Comparison of ENCODE assay signal across 7 cellular contexts in genomic region chr16:15646557-15647342, GRCh38. TPM values are rescaled to one million over a fixed set of nuclear protein-coding genes. Genes with fewer than 3 reads are reported as not detected.
DNase-seq lines count a peak whose midpoint lies in the region; ATAC-seq, FAIRE-seq and TF ChIP-seq lines count a peak whose summit lies in the region.
"Not testable (repeated sequence)": the region's sequence is repeated elsewhere in the genome, so short reads cannot be mapped to it uniquely, and the experiment has no call there.

No MANE protein-coding gene starts in this region.

- not testable (repeated sequence) for FAIRE-seq in bronchial epithelial cell (lab: Jason Lieb, UNC); HepG2 (lab: Jason Lieb, UNC)

- not testable (repeated sequence) for H3K4me2 ChIP-seq in HepG2 (ENCODE audit: low read depth, low read length); neuronal stem cell (ENCODE audit: insufficient read depth, low read length, poor library complexity, severe bottlenecking)

- TF ChIP-seq RAD21 in HepG2 (CRISPR knock-in tag; IDR thresholded peaks at IDR 0.05) = not testable (repeated sequence)

- CTCF ChIA-PET in Panc1 (lab: Charles Lee); activated CD4-positive, alpha-beta T cell treated with anti-CD3 and anti-CD28 coated beads, Interleukin-2, amount 10 ng/mL, durations not matched to agents 7 days and 5 days (lab: Charles Lee); HepG2 (lab: Yijun Ruan, JAX; ENCODE audit: low intra/inter-chr PET ratio, low total read pairs): not testable (repeated sequence)

- not testable (repeated sequence) for H3K27me3 ChIP-seq in Panc1 (ENCODE audit: control insufficient read depth, insufficient read depth, low read length); bronchial epithelial cell (ENCODE audit: control insufficient read depth, insufficient read depth, low read length); HepG2 (ENCODE audit: control insufficient read depth in 1 of 2, insufficient read depth in 2 of 2, low read length in 2 of 2); neuronal stem cell (ENCODE audit: control insufficient read depth in 3 of 3, insufficient read depth in 3 of 3, low read depth in 1 of 3, low read length in 3 of 3)

- not testable (repeated sequence) for H3K4ac ChIP-seq in neuronal stem cell (ENCODE audit: low read length)

- H2AFZ ChIP-seq in HepG2 (ENCODE audit: low read length) = not testable (repeated sequence)
- H2AFZ ChIP-seq in neuronal stem cell (ENCODE audit: low read length) = peak overlapping the region; percentile 37

- intact Hi-C loops in Panc1 (cut with micrococcal nuclease; ENCODE audit: unreplicated experiment); HepG2 (cut with micrococcal nuclease; ENCODE audit: unreplicated experiment): not testable (repeated sequence)

- H3K27me3 Mint-ChIP-seq in IgD-negative memory B cell; activated CD4-positive, alpha-beta T cell treated with anti-CD3 and anti-CD28 coated beads, Interleukin-2, amount 10 ng/mL, durations not matched to agents 7 days and 5 days: not testable (repeated sequence)

- H2AK5ac ChIP-seq in neuronal stem cell (ENCODE audit: low read depth, low read length) = not testable (repeated sequence)

- H3K36me3 Mint-ChIP-seq in IgD-negative memory B cell = not testable (repeated sequence)
- H3K36me3 Mint-ChIP-seq in activated CD4-positive, alpha-beta T cell treated with anti-CD3 and anti-CD28 coated beads, Interleukin-2, amount 10 ng/mL, durations not matched to agents 7 days and 5 days (ENCODE audit: low read depth) = peaks cover 10% of the 10 kb centered on the region

- H4K8ac ChIP-seq in neuronal stem cell (ENCODE audit: low read depth, low read length) = not testable (repeated sequence)

- H3K4me3 Mint-ChIP-seq in IgD-negative memory B cell = peak overlapping the region in 1 of 4 donors; percentile 69
- H3K4me3 Mint-ChIP-seq in activated CD4-positive, alpha-beta T cell treated with anti-CD3 and anti-CD28 coated beads, Interleukin-2, amount 10 ng/mL, durations not matched to agents 7 days and 5 days = not testable (repeated sequence)

- H2BK15ac ChIP-seq in neuronal stem cell (ENCODE audit: low read length) = not testable (repeated sequence)

- not testable (repeated sequence) for ATAC-seq in Panc1, HepG2

- WGBS in HepG2 (ENCODE audit: low lambda C conversion rate) = 66% methylated on average over 13 of the region's 13 CpGs
- no CpG with 5 or more reads among the region's 13 CpGs for WGBS in neuronal stem cell (ENCODE audit: extremely low coverage in 2 of 2, insufficient read length in 2 of 2, insufficient replicate concordance in 1 of 2), 2 donors

- H3K79me1 ChIP-seq in neuronal stem cell (ENCODE audit: low read depth, low read length) = not testable (repeated sequence)

- not testable (repeated sequence) for H2BK120ac ChIP-seq in neuronal stem cell (ENCODE audit: low read depth, low read length)

- POLR2A ChIA-PET in Panc1 (lab: Charles Lee); activated CD4-positive, alpha-beta T cell treated with anti-CD3 and anti-CD28 coated beads, Interleukin-2, amount 10 ng/mL, durations not matched to agents 7 days and 5 days (lab: Charles Lee): not testable (repeated sequence)
- POLR2A ChIA-PET in HepG2 (lab: Yijun Ruan, JAX) = interaction anchor here (5.7 kb wide), 1 partner anchor 71 kb away, joined by 94 read pairs; no protein-coding TSS in a partner anchor

- H3K79me2 ChIP-seq in HepG2 (ENCODE audit: insufficient read depth, low read length) = peaks cover 22% of the 10 kb centered on the region

- not testable (repeated sequence) for TF ChIP-seq CTCF in Panc1 (IDR thresholded peaks at IDR 0.05); bronchial epithelial cell (IDR thresholded peaks at IDR 0.05; ENCODE audit: insufficient read depth, low read length, severe bottlenecking); HepG2 (CRISPR knock-in tag; IDR thresholded peaks at IDR 0.05)

- H3K18ac ChIP-seq in neuronal stem cell (ENCODE audit: low read length) = not testable (repeated sequence)

- not testable (repeated sequence) for BruUV-seq in Panc1 (replicated peaks; lab: Mats Ljungman, UMichigan); HepG2 (replicated peaks; lab: Mats Ljungman, UMichigan)

- H3K9me3 Mint-ChIP-seq in IgD-negative memory B cell; activated CD4-positive, alpha-beta T cell treated with anti-CD3 and anti-CD28 coated beads, Interleukin-2, amount 10 ng/mL, durations not matched to agents 7 days and 5 days: not testable (repeated sequence)

- H3K4me1 ChIP-seq in Panc1 (ENCODE audit: control insufficient read depth, insufficient read depth, low read length) = peaks cover 40% of the 10 kb centered on the region
- H3K4me1 ChIP-seq in HepG2 (ENCODE audit: insufficient read depth, low read length) = peaks cover 47% of the 10 kb centered on the region
- peaks cover 7 to 12% of the 10 kb centered on the region in 2 donors for H3K4me1 ChIP-seq in neuronal stem cell (ENCODE audit: control insufficient read depth in 2 of 2, insufficient read depth in 1 of 2, low read depth in 1 of 2, low read length in 2 of 2)

- H4K91ac ChIP-seq in neuronal stem cell (ENCODE audit: low read depth, low read length, poor library complexity) = not testable (repeated sequence)

- not testable (repeated sequence) for H3K4me3 ChIP-seq in Panc1 (ENCODE audit: low read depth in 2 of 2, low read length in 2 of 2); bronchial epithelial cell (ENCODE audit: low read depth, low read length); HepG2 (replicated peaks in 1 of 3; ENCODE audit: insufficient read depth in 1 of 3, low read depth in 2 of 3, low read length in 3 of 3); neuronal stem cell (ENCODE audit: low read length in 2 of 2)

- in situ Hi-C loops in Panc1 (cut with HindIII; ENCODE audit: low pct_unique_long_range_greater_than_20kb, low sequenced_read_pairs); HepG2 (cut with HindIII; ENCODE audit: extremely low pct_ligation_motif_present, low pct_unique_long_range_greater_than_20kb): not testable (repeated sequence)

- not testable (repeated sequence) for TF ChIP-seq POLR2A in HepG2 (IDR thresholded peaks at IDR 0.05; ENCODE audit: insufficient read depth in 1 of 2, low read depth in 2 of 2, low read length in 2 of 2)

- DNase-seq in EH (ENCODE audit: low read depth) (peak; percentile 32), bronchial epithelial cell (ENCODE audit: low read depth) (peak; percentile 40)
- not testable (repeated sequence) for DNase-seq in Panc1 (ENCODE audit: low read depth, low spot score); activated CD4-positive, alpha-beta T cell treated with anti-CD3 and anti-CD28 coated beads, Interleukin-2, amount 10 ng/mL, durations not matched to agents 7 days and 5 days; HepG2 (ENCODE audit: low spot score); neuronal stem cell (ENCODE audit: low spot score)

- peak overlapping the region in 2 of 3 donors; percentile 45 to 68 for H3K27ac Mint-ChIP-seq in IgD-negative memory B cell
- H3K27ac Mint-ChIP-seq in activated CD4-positive, alpha-beta T cell treated with anti-CD3 and anti-CD28 coated beads, Interleukin-2, amount 10 ng/mL, durations not matched to agents 7 days and 5 days = peak overlapping the region; percentile 19

- H3K27ac ChIP-seq in Panc1 (ENCODE audit: low read length) = peak overlapping the region; percentile 44; the same call in 1 of the 2 replicates
- H3K27ac ChIP-seq in HepG2 (ENCODE audit: extremely low read length, insufficient read depth, low read length); neuronal stem cell (replicated peaks; ENCODE audit: low read length): not testable (repeated sequence)

- peaks cover 13 to 27% (median 21%) of the 10 kb centered on the region in 3 donors for H3K4me1 Mint-ChIP-seq in IgD-negative memory B cell
- H3K4me1 Mint-ChIP-seq in activated CD4-positive, alpha-beta T cell treated with anti-CD3 and anti-CD28 coated beads, Interleukin-2, amount 10 ng/mL, durations not matched to agents 7 days and 5 days = peaks cover 31% of the 10 kb centered on the region

- not testable (repeated sequence) for H3K14ac ChIP-seq in neuronal stem cell (ENCODE audit: low read length)

- not testable (repeated sequence) for H4K20me1 ChIP-seq in HepG2 (ENCODE audit: insufficient read depth, low read length)

- not testable (repeated sequence) for H2BK12ac ChIP-seq in neuronal stem cell (ENCODE audit: low read length)

- H3K9ac ChIP-seq in HepG2 (ENCODE audit: insufficient read depth, low read depth, low read length); neuronal stem cell (ENCODE audit: low read depth, low read length, poor library complexity): not testable (repeated sequence)

- not testable (repeated sequence) for TF ChIP-seq EP300 in HepG2 (IDR thresholded peaks at IDR 0.05; ENCODE audit: low read depth in 2 of 2, low read length in 2 of 2); HepG2 (CRISPR knock-in tag; IDR thresholded peaks at IDR 0.05; ENCODE audit: borderline replicate concordance)

- H3K23ac ChIP-seq in neuronal stem cell (ENCODE audit: low read depth, low read length, poor library complexity) = not testable (repeated sequence)

- not testable (repeated sequence) for H2BK5ac ChIP-seq in neuronal stem cell (ENCODE audit: low read length)

- H3K9me3 ChIP-seq in Panc1 (ENCODE audit: control insufficient read depth, insufficient read depth, low read depth, low read length); HepG2 (ENCODE audit: low read length); neuronal stem cell (replicated peaks in 1 of 2; ENCODE audit: control insufficient read depth in 2 of 2, insufficient read depth in 1 of 2, low read depth in 1 of 2, low read length in 2 of 2): not testable (repeated sequence)

- not testable (repeated sequence) for H3K36me3 ChIP-seq in Panc1 (ENCODE audit: control insufficient read depth, insufficient read depth, low read length); bronchial epithelial cell (ENCODE audit: control insufficient read depth, insufficient read depth, low read length); HepG2 (replicated peaks in 1 of 2; ENCODE audit: control insufficient read depth in 1 of 2, insufficient read depth in 2 of 2, low read length in 2 of 2); neuronal stem cell (replicated peaks in 1 of 2; ENCODE audit: control insufficient read depth in 2 of 2, insufficient read depth in 2 of 2, low read length in 2 of 2)

RNA-seq across cellular contexts. Expression of gene NDE1, which starts 3.3 kb away (rescaled TPM):
- polyA plus RNA-seq in IgD-negative memory B cell = 79.2 TPM
- 99.1 TPM for total RNA-seq in Panc1 (2021; ENCODE audit: unreplicated experiment)
- 56.6 TPM for polyA plus RNA-seq in Panc1 (2012; ENCODE audit: insufficient read length)
- total RNA-seq in activated CD4-positive, alpha-beta T cell treated with anti-CD3 and anti-CD28 coated beads, Interleukin-2, amount 10 ng/mL, durations not matched to agents 7 days and 5 days = 100 to 1,000 TPM; 144 to 147 TPM
- 64.9 and 74.2 TPM in 2 replicates for total RNA-seq in bronchial epithelial cell
- total RNA-seq in HepG2 (2016; rRNA removed; fragmentation: Illumina TruSeq; extraction: Trizol) = 72.5 and 79.2 TPM in 2 replicates
- total RNA-seq in HepG2 (2016; cell fraction: cytosol; rRNA removed; fragmentation: Illumina TruSeq; extraction: Trizol; ENCODE audit: low read depth) = 47.5 and 49.3 TPM in 2 replicates
- 69.0 and 72.8 TPM in 2 replicates for total RNA-seq in HepG2 (2016; cell fraction: insoluble cytoplasmic fraction; rRNA removed; fragmentation: Illumina TruSeq; extraction: Trizol)
- 108 and 112 TPM in 2 replicates for total RNA-seq in HepG2 (2016; cell fraction: membrane; rRNA removed; fragmentation: Illumina TruSeq; extraction: Trizol)
- total RNA-seq in HepG2 (2016; cell fraction: nucleus; rRNA removed; fragmentation: Illumina TruSeq; extraction: Trizol) = 36.9 and 40.9 TPM in 2 replicates
- 40.9 and 42.0 TPM in 2 replicates for polyA plus RNA-seq in HepG2 (2011; rRNA removed)
- 55.5 and 55.6 TPM in 2 replicates for polyA plus RNA-seq in HepG2 (2011; cell fraction: cytosol; rRNA removed)
- 40.4 and 42.4 TPM in 2 replicates for polyA plus RNA-seq in HepG2 (2011; cell fraction: nucleus; rRNA removed)
- 51.9 and 69.8 TPM in 2 replicates for polyA plus RNA-seq in HepG2 (2012)
- 33.1 and 37.3 TPM in 2 replicates for polyA plus RNA-seq in HepG2 (2016; cell fraction: cytosol; fragmentation: Illumina TruSeq; extraction: Trizol; ENCODE audit: low read depth)
- polyA plus RNA-seq in HepG2 (2016; cell fraction: insoluble cytoplasmic fraction; fragmentation: Illumina TruSeq; extraction: Trizol; ENCODE audit: low read depth) = 63.0 and 67.7 TPM in 2 replicates
- polyA plus RNA-seq in HepG2 (2016; cell fraction: membrane; fragmentation: Illumina TruSeq; extraction: Trizol; ENCODE audit: low read depth) = 61.4 and 61.5 TPM in 2 replicates
- 37.9 and 47.5 TPM in 2 replicates for polyA plus RNA-seq in HepG2 (2016; cell fraction: nucleus; fragmentation: Illumina TruSeq; extraction: Trizol; ENCODE audit: insufficient read depth, low read depth)
- polyA minus RNA-seq in HepG2 (2011; rRNA and poly(A)+ RNA removed; ENCODE audit: low replicate concordance) = 26.4 and 52.5 TPM in 2 replicates
- 59.4 and 68.5 TPM in 2 replicates for polyA minus RNA-seq in HepG2 (2011; cell fraction: cytosol; rRNA and poly(A)+ RNA removed)
- polyA minus RNA-seq in HepG2 (2011; cell fraction: nucleus; rRNA and poly(A)+ RNA removed) = 57.7 and 67.5 TPM in 2 replicates
- polyA plus RNA-seq in neuronal stem cell (2013, experiment 1 of 2) = 50.4 TPM
- 51.2 TPM for polyA plus RNA-seq in neuronal stem cell (2013, experiment 2 of 2)

RNA-seq across cellular contexts. Expression of gene MARF1, which starts 3.8 kb away (rescaled TPM):
- polyA plus RNA-seq in IgD-negative memory B cell (38.4 TPM), HepG2 (2011; rRNA removed) (19.3 and 20.7 TPM in 2 replicates)
- total RNA-seq in Panc1 (2021; ENCODE audit: unreplicated experiment) (51.5 TPM), bronchial epithelial cell (12.9 and 17.4 TPM in 2 replicates), HepG2 (2016; rRNA removed; fragmentation: Illumina TruSeq; extraction: Trizol) (8.7 and 12.6 TPM in 2 replicates)
- polyA plus RNA-seq in Panc1 (2012; ENCODE audit: insufficient read length) = 23.5 TPM
- 100 to 1,000 TPM in 1 of 2 experiments, 10 to 100 TPM in 1; 79.9 to 101 TPM for total RNA-seq in activated CD4-positive, alpha-beta T cell treated with anti-CD3 and anti-CD28 coated beads, Interleukin-2, amount 10 ng/mL, durations not matched to agents 7 days and 5 days
- total RNA-seq in HepG2 (2016; cell fraction: cytosol; rRNA removed; fragmentation: Illumina TruSeq; extraction: Trizol; ENCODE audit: low read depth) = 4.7 and 4.9 TPM in 2 replicates
- 9.0 and 11.2 TPM in 2 replicates for total RNA-seq in HepG2 (2016; cell fraction: insoluble cytoplasmic fraction; rRNA removed; fragmentation: Illumina TruSeq; extraction: Trizol)
- 5.9 and 7.4 TPM in 2 replicates for total RNA-seq in HepG2 (2016; cell fraction: membrane; rRNA removed; fragmentation: Illumina TruSeq; extraction: Trizol)
- total RNA-seq in HepG2 (2016; cell fraction: nucleus; rRNA removed; fragmentation: Illumina TruSeq; extraction: Trizol) = 15.1 and 17.8 TPM in 2 replicates
- 8.5 and 11.8 TPM in 2 replicates for polyA plus RNA-seq in HepG2 (2011; cell fraction: cytosol; rRNA removed)
- polyA plus RNA-seq in HepG2 (2011; cell fraction: nucleus; rRNA removed) = 53.5 and 61.6 TPM in 2 replicates
- 29.8 and 37.5 TPM in 2 replicates for polyA plus RNA-seq in HepG2 (2012)
- polyA plus RNA-seq in HepG2 (2016; cell fraction: cytosol; fragmentation: Illumina TruSeq; extraction: Trizol; ENCODE audit: low read depth) = 0.89 and 1.4 TPM in 2 replicates
- 13.1 and 15.0 TPM in 2 replicates for polyA plus RNA-seq in HepG2 (2016; cell fraction: insoluble cytoplasmic fraction; fragmentation: Illumina TruSeq; extraction: Trizol; ENCODE audit: low read depth)
- 3.1 and 3.3 TPM in 2 replicates for polyA plus RNA-seq in HepG2 (2016; cell fraction: membrane; fragmentation: Illumina TruSeq; extraction: Trizol; ENCODE audit: low read depth)
- polyA plus RNA-seq in HepG2 (2016; cell fraction: nucleus; fragmentation: Illumina TruSeq; extraction: Trizol; ENCODE audit: insufficient read depth, low read depth) = 23.8 and 27.5 TPM in 2 replicates
- 27.6 and 72.5 TPM in 2 replicates for polyA minus RNA-seq in HepG2 (2011; rRNA and poly(A)+ RNA removed; ENCODE audit: low replicate concordance)
- polyA minus RNA-seq in HepG2 (2011; cell fraction: cytosol; rRNA and poly(A)+ RNA removed) = 18.2 and 19.5 TPM in 2 replicates
- 76.6 and 109 TPM in 2 replicates for polyA minus RNA-seq in HepG2 (2011; cell fraction: nucleus; rRNA and poly(A)+ RNA removed)
- polyA plus RNA-seq in neuronal stem cell (2013, experiment 1 of 2) = 11.6 TPM
- 12.5 TPM for polyA plus RNA-seq in neuronal stem cell (2013, experiment 2 of 2)
